Comparison of ENCODE assay signal across 18 cellular contexts in the genomic region with DNA sequence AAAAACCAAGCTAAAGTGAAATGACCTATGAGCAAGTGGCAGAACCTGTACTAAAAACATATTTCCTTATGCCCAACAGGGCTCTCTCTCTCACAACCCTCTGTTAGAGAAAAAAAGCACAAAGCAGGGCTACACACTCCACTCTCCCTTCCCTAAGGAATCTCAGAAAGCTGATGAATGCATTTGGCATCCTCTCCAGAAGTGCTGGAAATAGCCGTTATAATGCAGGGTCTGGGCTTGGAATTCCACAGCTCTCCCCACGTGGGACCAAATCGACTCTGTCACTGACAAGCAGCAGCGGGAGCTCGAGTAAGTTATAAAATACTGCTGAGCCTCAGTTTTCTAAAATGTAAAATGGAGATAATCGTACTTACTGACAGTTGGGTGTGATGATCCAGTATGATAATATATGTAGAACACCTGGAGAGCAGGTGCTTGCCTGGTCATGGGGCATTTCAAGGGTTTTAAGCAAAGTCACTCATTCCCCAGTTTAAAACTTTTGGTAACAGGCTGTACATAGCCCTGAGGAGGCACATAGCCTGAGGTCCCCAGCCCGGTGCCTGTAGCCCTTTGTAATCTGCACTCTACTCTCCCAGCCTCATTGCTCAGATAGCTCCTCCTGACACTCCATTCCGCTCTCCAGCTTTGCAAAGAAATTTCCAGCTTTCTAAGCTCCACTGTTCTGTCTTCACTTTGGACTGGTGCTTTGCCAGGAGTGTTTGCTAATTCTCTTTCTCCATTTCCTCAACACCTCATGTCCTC.
DNase-seq lines count a peak whose midpoint lies in the region; ATAC-seq and TF ChIP-seq lines count a peak whose summit lies in the region.
"Had no signal": no experiment of that assay in that cellular context is flagged by ENCODE, and none has a peak within 500 bp of the region (broad histone marks: within the 10 kb centered on the region; RNA-seq: fewer than 3 reads in every experiment).

No MANE protein-coding gene starts in this region.

- WGBS in H9 (ENCODE audit: extremely low coverage, insufficient read length, low lambda C conversion rate): no CpG with 5 or more reads among the region's 8 CpGs
- 49 to 61% methylated on average over 6 to 8 of the region's 8 CpGs for WGBS in endodermal cell (ENCODE audit: insufficient coverage in 1 of 2, insufficient read length in 1 of 2), 2 experiments

- CTCF ChIA-PET in OCI-LY7 (lab: Charles Lee; ENCODE audit: unreplicated experiment): no interaction called here

- no peak overlapping the region for H2AFZ ChIP-seq in H9 (ENCODE audit: low read length)
- H2AFZ ChIP-seq in OCI-LY7 (ENCODE audit: low read length): no peak overlapping the region
- H2AFZ ChIP-seq: PC-9 had no signal

- DNase-seq in H9 (peak; percentile 47), endodermal cell (peak; percentile 64), islet precursor cell (peak; percentile 92), retinal pigment epithelial cell (ENCODE audit: low read depth) (peak; percentile 68), GM19238 (ENCODE audit: insufficient read length, low spot score) (no peak), T-helper 1 cell (no peak), OCI-LY7 (ENCODE audit: low spot score) (no peak)
- DNase-seq: activated CD8-positive, alpha-beta memory T cell treated with anti-CD3 and anti-CD28 coated beads for 24 hours; MM.1S; NCI-H2081 treated with DMSO at 0.1 percent for 48 hours; NCI-H526 treated with DMSO at 0.1 percent for 48 hours; ovary; PC-9; stimulated activated CD4-positive, alpha-beta T cell treated with anti-CD3 and anti-CD28 coated beads, Interleukin-12 subunit alpha, Interleukin-12 subunit beta, amount 100 ng/mL, for 4 hours; stimulated activated naive CD8-positive, alpha-beta T cell treated with anti-CD3 and anti-CD28 coated beads, Interleukin-15, amount 100 ng/mL, for 72 hours; WERI-Rb-1 had no signal

- no peaks in the 10 kb centered on the region for H4K20me1 ChIP-seq in H9 (ENCODE audit: control insufficient read depth, insufficient read depth, insufficient read length)
- no peaks in the 10 kb centered on the region for H4K20me1 ChIP-seq in OCI-LY7 (ENCODE audit: insufficient read depth, low read length)

- no peak for TF ChIP-seq CTCF in H9 (conservative IDR thresholded peaks at IDR 0.05)
- TF ChIP-seq CTCF in endodermal cell (conservative IDR thresholded peaks at IDR 0.05): no peak
- TF ChIP-seq CTCF in retinal pigment epithelial cell (conservative IDR thresholded peaks at IDR 0.05; ENCODE audit: low read depth, low read length): no peak
- TF ChIP-seq CTCF in OCI-LY7 (conservative IDR thresholded peaks at IDR 0.05; ENCODE audit: low read length): no peak

- H3K4me2 ChIP-seq in H9 (ENCODE audit: insufficient read depth, insufficient read length, low read length) (peak overlapping the region; percentile 11), OCI-LY7 (ENCODE audit: low read length) (no peak overlapping the region)
- H3K4me2 ChIP-seq: PC-9 had no signal

- intact Hi-C loops in OCI-LY7 (cut with micrococcal nuclease; ENCODE audit: unreplicated experiment): no loop called here

- H2BK5ac ChIP-seq in H9 (ENCODE audit: insufficient read length, low read length): no peak overlapping the region

- H3K23ac ChIP-seq in H9 (ENCODE audit: insufficient read length, low read depth, low read length): no peak overlapping the region

- H3K9me3 Mint-ChIP-seq in H9: no peaks in the 10 kb centered on the region
- no peaks in the 10 kb centered on the region for H3K9me3 Mint-ChIP-seq in endodermal cell
- H3K9me3 Mint-ChIP-seq: stimulated activated naive CD8-positive, alpha-beta T cell treated with anti-CD3 and anti-CD28 coated beads, Interleukin-15, amount 100 ng/mL, for 72 hours had no signal

- H3K9ac ChIP-seq in H9 (ENCODE audit: extremely low read depth, insufficient read length, low read length) (no peak overlapping the region), endodermal cell (ENCODE audit: extremely low read depth, low read length, poor library complexity, severe bottlenecking) (no peak overlapping the region)

- H3K79me2 ChIP-seq in H9 (ENCODE audit: insufficient read depth, low read length) (no peaks in the 10 kb centered on the region), OCI-LY7 (ENCODE audit: insufficient read depth, low read depth, low read length) (no peaks in the 10 kb centered on the region)

- H3K9me3 ChIP-seq in H9 (ENCODE audit: control insufficient read depth, low read depth, low read length) (no peaks in the 10 kb centered on the region), endodermal cell (ENCODE audit: control insufficient read depth, low read length) (no peaks in the 10 kb centered on the region), OCI-LY7 (ENCODE audit: low read length) (no peaks in the 10 kb centered on the region)
- H3K9me3 ChIP-seq: ovary had no signal

- H3K14ac ChIP-seq in H9 (ENCODE audit: insufficient read depth, low read length): no peak overlapping the region

- H3K27ac Mint-ChIP-seq in H9 (peak overlapping the region; percentile 26 to 93 (median 50); a peak in 6 of 7 replicates), endodermal cell (no peak overlapping the region)
- H3K27ac Mint-ChIP-seq: CD14-positive monocyte; stimulated activated naive CD8-positive, alpha-beta T cell treated with anti-CD3 and anti-CD28 coated beads, Interleukin-15, amount 100 ng/mL, for 72 hours had no signal

- peaks cover 73% of the 10 kb centered on the region in 2 experiments for H3K4me1 Mint-ChIP-seq in H9
- H3K4me1 Mint-ChIP-seq in endodermal cell: peaks cover 57% of the 10 kb centered on the region
- H3K4me1 Mint-ChIP-seq: CD14-positive monocyte had no signal

- H2BK12ac ChIP-seq in H9 (ENCODE audit: insufficient read length, low read depth, low read length): no peak overlapping the region

- no peaks in the 10 kb centered on the region for H3K79me1 ChIP-seq in H9 (ENCODE audit: insufficient read depth, low read depth, low read length, poor library complexity, severe bottlenecking)

- H3K23me2 ChIP-seq in H9 (ENCODE audit: insufficient read length, low read depth, low read length, poor library complexity, severe bottlenecking): no peaks in the 10 kb centered on the region

- no peak overlapping the region for H3T11ph ChIP-seq in H9 (ENCODE audit: low read length)

- peaks cover 17% of the 10 kb centered on the region for H3K4me1 ChIP-seq in H9 (ENCODE audit: insufficient read depth, low read length)
- H3K4me1 ChIP-seq in endodermal cell (ENCODE audit: control insufficient read depth, insufficient read depth, low read length): peaks cover 21% of the 10 kb centered on the region
- no peaks in the 10 kb centered on the region for H3K4me1 ChIP-seq in OCI-LY7 (ENCODE audit: insufficient read depth, low read length, poor library complexity, severe bottlenecking)

- no peak for ATAC-seq in HG03135 (IDR thresholded peaks at IDR 0.05; ENCODE audit: unreplicated experiment)
- ATAC-seq: stimulated activated naive CD8-positive, alpha-beta T cell treated with anti-CD3 and anti-CD28 coated beads, Interleukin-15, amount 100 ng/mL, for 72 hours had no signal

- H3K4me3 Mint-ChIP-seq in H9 (peak overlapping the region; percentile 17 to 22; a peak in 3 of 5 replicates), endodermal cell (no peak overlapping the region)
- H3K4me3 Mint-ChIP-seq: CD14-positive monocyte; stimulated activated naive CD8-positive, alpha-beta T cell treated with anti-CD3 and anti-CD28 coated beads, Interleukin-15, amount 100 ng/mL, for 72 hours had no signal

- no peak overlapping the region for H2BK20ac ChIP-seq in H9 (ENCODE audit: low read depth, low read length, poor library complexity, severe bottlenecking)

- H3K27me3 Mint-ChIP-seq in H9 (ENCODE audit: low read depth) (peaks cover 2% of the 10 kb centered on the region; the same call in 1 of the 2 replicates), endodermal cell (ENCODE audit: insufficient read depth) (peaks cover 29% of the 10 kb centered on the region)

- H3K9me2 ChIP-seq in OCI-LY7 (ENCODE audit: insufficient read depth, low read length): no peaks in the 10 kb centered on the region

- no peak overlapping the region for H3K56ac ChIP-seq in H9 (ENCODE audit: insufficient read length, low read depth, low read length)

- POLR2A ChIA-PET in OCI-LY7 (lab: Charles Lee): interaction anchor here (0.6 to 0.7 kb wide), 3 partner anchors 166 to 1811 kb away, joined by 3 read pairs; no protein-coding TSS in a partner anchor

- H2BK15ac ChIP-seq in H9 (ENCODE audit: low read depth, low read length): no peak overlapping the region

- BruUV-seq in OCI-LY7 (replicated peaks; lab: Mats Ljungman, UMichigan): no TSS peak

- H3K4ac ChIP-seq in H9 (ENCODE audit: low read depth, low read length): no peak overlapping the region

- no peak overlapping the region for H3K18ac ChIP-seq in H9 (ENCODE audit: insufficient read length, low read depth, low read length)

- H3K36me3 ChIP-seq in endodermal cell (ENCODE audit: control insufficient read depth, insufficient read depth, low read length) (no peaks in the 10 kb centered on the region), OCI-LY7 (ENCODE audit: insufficient read depth, low read length) (no peaks in the 10 kb centered on the region)
- H3K36me3 ChIP-seq: ovary, WERI-Rb-1 had no signal

- H2AK5ac ChIP-seq in H9 (ENCODE audit: insufficient read length, low read length): no peak overlapping the region

- H4K91ac ChIP-seq in H9 (ENCODE audit: insufficient read length, low read depth, low read length): no peak overlapping the region

- no peak overlapping the region for H4K5ac ChIP-seq in H9 (ENCODE audit: insufficient read length, low read depth, low read length)

- H4K8ac ChIP-seq in H9 (replicated peaks; ENCODE audit: insufficient read length, low read depth, low read length): no peak overlapping the region

- H2BK120ac ChIP-seq in H9 (ENCODE audit: low read depth, low read length, poor library complexity, severe bottlenecking): no peak overlapping the region

- no peaks in the 10 kb centered on the region for H3K27me3 ChIP-seq in H9 (ENCODE audit: insufficient read depth, low read length)
- peaks cover 7% of the 10 kb centered on the region for H3K27me3 ChIP-seq in endodermal cell (ENCODE audit: control insufficient read depth, insufficient read depth, low read length, poor library complexity, severe bottlenecking)
- H3K27me3 ChIP-seq: ovary had no signal

- H3K36me3 Mint-ChIP-seq in H9 (ENCODE audit: insufficient read depth in 1 of 3, low read depth in 3 of 3) (peaks cover 0 to 6% (median 0%) of the 10 kb centered on the region in 3 experiments; a peak in 2 of 7 replicates), endodermal cell (ENCODE audit: low read depth) (no peaks in the 10 kb centered on the region)
- H3K36me3 Mint-ChIP-seq: CD14-positive monocyte had no signal

- H3K4me3 ChIP-seq in endodermal cell (ENCODE audit: low read length): no peak overlapping the region
- H3K4me3 ChIP-seq in retinal pigment epithelial cell (ENCODE audit: low read length): no peak overlapping the region
- H3K4me3 ChIP-seq in OCI-LY7 (ENCODE audit: low read depth, low read length, poor library complexity, severe bottlenecking): no peak overlapping the region
- H3K4me3 ChIP-seq: ovary, PC-9 had no signal

- H3K27ac ChIP-seq in H9 (ENCODE audit: insufficient read length, low read depth, low read length): peak overlapping the region; percentile 54
- H3K27ac ChIP-seq in endodermal cell (ENCODE audit: low read depth, low read length): no peak overlapping the region
- H3K27ac ChIP-seq in OCI-LY7 (ENCODE audit: low read depth, low read length, poor library complexity, severe bottlenecking): no peak overlapping the region
- H3K27ac ChIP-seq: ovary, PC-9, WERI-Rb-1 had no signal

Comparison
In these comparisons a context has a peak if more than half of its experiments do, and no peak if none do; other contexts are left out.
1. DNase-seq: peak in H9 (single experiment), endodermal cell (single experiment), islet precursor cell (single experiment) and retinal pigment epithelial cell (single experiment); none in GM19238 (single experiment), T-helper 1 cell (0 of 5) and OCI-LY7 (single experiment).